ENCODE assay signal across 21 cellular contexts in the genomic region with DNA sequence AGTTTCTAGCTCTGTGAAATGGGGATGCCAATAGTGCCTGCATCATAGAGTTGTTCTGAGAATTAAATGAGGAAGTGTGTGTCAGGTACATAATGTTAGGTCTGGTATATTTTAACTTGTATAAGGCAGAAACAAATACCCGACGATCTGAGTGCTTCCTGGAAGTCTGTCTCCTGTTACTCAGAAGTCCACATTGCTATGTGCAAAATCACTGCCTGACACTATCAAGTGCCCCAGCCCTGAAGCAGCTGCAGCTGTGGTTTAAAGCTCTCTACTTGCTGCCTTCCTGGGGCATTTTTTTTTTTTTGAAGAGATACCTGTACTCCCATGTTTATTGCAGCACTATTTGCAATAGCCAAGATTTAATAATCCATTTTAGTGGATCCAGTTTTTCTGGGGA.
"Had no signal": no experiment of that assay in that cellular context is flagged by ENCODE, and none has a peak within 500 bp of the region (broad histone marks: within the 10 kb centered on the region; RNA-seq: fewer than 3 reads in every experiment).

No MANE protein-coding gene starts in this region.

- H3K4me1 ChIP-seq: esophagus squamous epithelium, psoas muscle, upper lobe of right lung had no signal

- FAIRE-seq: islet of Langerhans had no signal

- H3K4me2 ChIP-seq: hepatocyte had no signal

- H3K36me3 ChIP-seq: esophagus squamous epithelium, ovary, thoracic aorta, upper lobe of right lung had no signal

- H3K27ac ChIP-seq: esophagus squamous epithelium, hepatocyte, ovary, psoas muscle, thoracic aorta, upper lobe of right lung had no signal

- DNase-seq: activated CD4-positive, alpha-beta T cell treated with anti-CD3 and anti-CD28 coated beads for 36 hours; activated CD4-positive, alpha-beta T cell treated with anti-CD3 and anti-CD28 coated beads, Interleukin-2, amount 50 U/mL, for 48 hours; activated naive CD4-positive, alpha-beta T cell treated with Interleukin-2 at 50 U/mL for 16 hours; aorta; effector CD8-positive, alpha-beta T cell; esophagus squamous epithelium; left colon; mucosa of descending colon; naive thymus-derived CD8-positive, alpha-beta T cell; ovary; psoas muscle; stimulated activated CD4-positive, alpha-beta T cell treated with anti-CD3 and anti-CD28 coated beads, Interleukin-4, amount 100 ng/mL, for 4 hours; T-cell; upper lobe of right lung had no signal

- H3K27me3 ChIP-seq: esophagus squamous epithelium, hepatocyte, ovary, upper lobe of right lung had no signal

- H3K4me3 ChIP-seq: esophagus squamous epithelium, hepatocyte, mucosa of descending colon, ovary, psoas muscle, thoracic aorta, upper lobe of right lung had no signal

- H3K9me3 ChIP-seq: esophagus squamous epithelium, mucosa of descending colon, ovary, psoas muscle, thoracic aorta, upper lobe of right lung had no signal

- H2AFZ ChIP-seq: hepatocyte had no signal

- H3K79me2 ChIP-seq: hepatocyte had no signal

- ATAC-seq: activated CD4-positive, alpha-beta T cell treated with anti-CD3 and anti-CD28 coated beads for 36 hours; activated T-helper 17 cell treated with anti-CD3 and anti-CD28 coated beads, Interleukin-2, amount 50 U/mL, for 72 hours; left colon; mucosa of descending colon; naive thymus-derived CD8-positive, alpha-beta T cell; sciatic nerve; stimulated activated memory B cell treated with anti-CD40 and anti-IgM and Interleukin-4, amounts not matched to agents 10 μg/mL and 1 μg/mL and 100 μg/mL, for 72 hours; T-cell; upper lobe of right lung; WTC11 had no signal
